7 cellular contexts compared by ENCODE assay signal in the genomic region with DNA sequence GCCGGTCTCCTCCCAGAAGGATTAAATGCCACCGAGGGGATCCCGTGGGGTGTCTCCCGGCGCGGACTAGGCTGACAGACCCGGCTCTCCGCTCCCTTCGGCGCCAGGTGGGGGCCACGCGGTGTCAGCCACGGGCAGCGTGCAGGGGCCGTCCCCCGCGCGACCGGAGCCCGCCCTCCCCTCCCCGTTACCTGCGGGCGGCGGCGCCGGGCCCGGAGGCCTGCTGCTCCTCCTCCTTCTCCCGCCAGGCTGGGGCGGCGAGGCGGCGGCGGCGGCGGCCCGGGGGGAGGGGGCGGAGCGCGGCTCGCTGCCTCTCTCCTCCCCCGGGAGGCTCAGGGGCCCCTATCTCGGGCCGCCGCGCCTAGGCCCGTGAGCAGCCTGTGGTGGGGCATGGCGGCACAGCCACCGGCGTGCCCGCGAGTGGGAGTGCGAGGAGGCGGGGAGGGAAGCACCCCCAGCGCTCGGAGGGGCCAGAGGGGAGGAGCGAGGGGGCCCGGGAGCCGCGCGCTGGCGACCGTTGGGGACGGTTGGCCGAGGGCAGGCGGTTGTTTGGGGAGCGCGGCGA. TPM values are rescaled to one million over a fixed set of nuclear protein-coding genes. Genes with fewer than 3 reads are reported as not detected.
DNase-seq lines count a peak whose midpoint lies in the region; ATAC-seq and TF ChIP-seq lines count a peak whose summit lies in the region.

No MANE protein-coding gene starts in this region.

- peaks cover 38% of the 10 kb centered on the region for H3K4me1 Mint-ChIP-seq in activated CD4-positive, alpha-beta T cell treated with anti-CD3 and anti-CD28 coated beads for 36 hours

- no peaks in the 10 kb centered on the region for H3K9me3 Mint-ChIP-seq in activated CD4-positive, alpha-beta T cell treated with anti-CD3 and anti-CD28 coated beads for 36 hours (ENCODE audit: low read depth)

- POLR2A ChIA-PET in HEK293 (lab: Yijun Ruan, JAX), result no interaction called here
- POLR2A ChIA-PET in activated CD4-positive, alpha-beta T cell treated with anti-CD3 and anti-CD28 coated beads for 36 hours (lab: Charles Lee), result no interaction called here

- TF ChIP-seq RAD21 in liver (IDR thresholded peaks at IDR 0.05), result no peak

- intact Hi-C loops in activated CD4-positive, alpha-beta T cell treated with anti-CD3 and anti-CD28 coated beads for 36 hours (cut with DNase I, micrococcal nuclease), result loop anchor here (1.0 to 10.0 kb wide), 7 partner anchors 245 to 1039 kb away; a partner anchor contains a TSS

- H3K4me1 ChIP-seq in HEK293 (ENCODE audit: control insufficient read depth, insufficient read depth, low read length), result no peaks in the 10 kb centered on the region
- H3K4me1 ChIP-seq in liver (ENCODE audit: control insufficient read depth in 4 of 4, insufficient read depth in 4 of 4, low read length in 3 of 4), result peaks cover 6 to 41% (median 29%) of the 10 kb centered on the region in 4 donors

- peak overlapping the region; percentile 83 to 86 for H3K9ac ChIP-seq in liver (ENCODE audit: low read depth in 1 of 2, low read length in 2 of 2)

- TF ChIP-seq CTCF in HEK293 (tag by site-specific recombination; IDR thresholded peaks at IDR 0.05) (no peak), liver (IDR thresholded peaks at IDR 0.05; ENCODE audit: low read depth, low read length, missing input control) (no peak)

- CTCF ChIA-PET in HEK293 (lab: Yijun Ruan, JAX), result no interaction called here
- CTCF ChIA-PET in activated CD4-positive, alpha-beta T cell treated with anti-CD3 and anti-CD28 coated beads for 36 hours (lab: Charles Lee), result no interaction called here

- peak overlapping the region; percentile 83 for H3K4me3 Mint-ChIP-seq in activated CD4-positive, alpha-beta T cell treated with anti-CD3 and anti-CD28 coated beads for 36 hours

- H3K27ac ChIP-seq in HEK293 (ENCODE audit: extremely low read depth, low read depth, low read length), result peak overlapping the region; percentile 90
- H3K27ac ChIP-seq in cingulate gyrus (ENCODE audit: low read depth, low read length), result peak overlapping the region; percentile 75
- peak overlapping the region; percentile 87 to 95 for H3K27ac ChIP-seq in liver (ENCODE audit: low read depth in 1 of 2, low read length in 2 of 2)

- H3K36me3 ChIP-seq in HEK293 (ENCODE audit: control insufficient read depth in 2 of 2, insufficient read depth in 1 of 2, low read length in 2 of 2), result peaks cover 0 to 3% of the 10 kb centered on the region in 2 experiments; a peak in 1 of 3 replicates
- H3K36me3 ChIP-seq in liver (ENCODE audit: control insufficient read depth in 4 of 4, insufficient read depth in 3 of 4, low read depth in 1 of 4, low read length in 3 of 4), result no peaks in the 10 kb centered on the region

- DNase-seq in NCI-H1092 (lab: John Stamatoyannopoulos, UW), result peak; percentile 70
- DNase-seq in activated CD4-positive, alpha-beta T cell treated with anti-CD3 and anti-CD28 coated beads for 36 hours, result peak; percentile 79
- DNase-seq in stimulated activated CD4-positive, alpha-beta T cell treated with anti-CD3 and anti-CD28 coated beads, Interleukin-4, amount 100 ng/mL, for 24 hours, result peak; percentile 61

- under 1% methylated on average over 67 of the region's 68 CpGs for WGBS in liver

- peak; percentile 22 for ATAC-seq in GM18499 (IDR thresholded peaks at IDR 0.05; ENCODE audit: insufficient read depth, unreplicated experiment)
- ATAC-seq in activated CD4-positive, alpha-beta T cell treated with anti-CD3 and anti-CD28 coated beads for 36 hours, result peak; percentile 64

- H3K27me3 ChIP-seq in liver (ENCODE audit: control insufficient read depth in 4 of 4, insufficient read depth in 4 of 4, low read length in 3 of 4), result no peaks in the 10 kb centered on the region

- H3K4me3 ChIP-seq in HEK293 (ENCODE audit: low read depth, low read length) (peak overlapping the region; percentile 74), liver (ENCODE audit: low read depth in 1 of 3, low read length in 3 of 3) (peak overlapping the region; percentile 67 to 87 (median 71))

- peaks cover 5% of the 10 kb centered on the region for H3K36me3 Mint-ChIP-seq in activated CD4-positive, alpha-beta T cell treated with anti-CD3 and anti-CD28 coated beads for 36 hours (ENCODE audit: low read depth)

- H3K27ac Mint-ChIP-seq in activated CD4-positive, alpha-beta T cell treated with anti-CD3 and anti-CD28 coated beads for 36 hours, result peak overlapping the region; percentile 95

- H3K9me3 ChIP-seq in HEK293 (ENCODE audit: control insufficient read depth, insufficient read depth, low read depth, low read length) (no peaks in the 10 kb centered on the region), liver (ENCODE audit: control insufficient read depth in 4 of 4, low read length in 3 of 4) (no peaks in the 10 kb centered on the region)

- H3K27me3 Mint-ChIP-seq in activated CD4-positive, alpha-beta T cell treated with anti-CD3 and anti-CD28 coated beads for 36 hours, result no peaks in the 10 kb centered on the region

TF ChIP-seq in HEK293, 187 proteins besides CTCF, POLR2A, EP300 and RAD21 (continues in another document):
- TF ChIP-seq, protein P1, sequence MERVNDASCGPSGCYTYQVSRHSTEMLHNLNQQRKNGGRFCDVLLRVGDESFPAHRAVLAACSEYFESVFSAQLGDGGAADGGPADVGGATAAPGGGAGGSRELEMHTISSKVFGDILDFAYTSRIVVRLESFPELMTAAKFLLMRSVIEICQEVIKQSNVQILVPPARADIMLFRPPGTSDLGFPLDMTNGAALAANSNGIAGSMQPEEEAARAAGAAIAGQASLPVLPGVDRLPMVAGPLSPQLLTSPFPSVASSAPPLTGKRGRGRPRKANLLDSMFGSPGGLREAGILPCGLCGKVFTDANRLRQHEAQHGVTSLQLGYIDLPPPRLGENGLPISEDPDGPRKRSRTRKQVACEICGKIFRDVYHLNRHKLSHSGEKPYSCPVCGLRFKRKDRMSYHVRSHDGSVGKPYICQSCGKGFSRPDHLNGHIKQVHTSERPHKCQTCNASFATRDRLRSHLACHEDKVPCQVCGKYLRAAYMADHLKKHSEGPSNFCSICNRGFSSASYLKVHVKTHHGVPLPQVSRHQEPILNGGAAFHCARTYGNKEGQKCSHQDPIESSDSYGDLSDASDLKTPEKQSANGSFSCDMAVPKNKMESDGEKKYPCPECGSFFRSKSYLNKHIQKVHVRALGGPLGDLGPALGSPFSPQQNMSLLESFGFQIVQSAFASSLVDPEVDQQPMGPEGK (tag by site-specific recombination; IDR thresholded peaks at IDR 0.05), result peak; percentile 65
- TF ChIP-seq ZNF510 (tag by site-specific recombination; IDR thresholded peaks at IDR 0.05; ENCODE audit: insufficient replicate concordance) (no peak), HOXD13 (CRISPR knock-in tag; IDR thresholded peaks at IDR 0.05; ENCODE audit: borderline replicate concordance) (no peak), EGR2 (tag by site-specific recombination; IDR thresholded peaks at IDR 0.05; ENCODE audit: low read depth) (no peak), GLI4 (tag by site-specific recombination; IDR thresholded peaks at IDR 0.05) (no peak)
- TF ChIP-seq, protein P2, sequence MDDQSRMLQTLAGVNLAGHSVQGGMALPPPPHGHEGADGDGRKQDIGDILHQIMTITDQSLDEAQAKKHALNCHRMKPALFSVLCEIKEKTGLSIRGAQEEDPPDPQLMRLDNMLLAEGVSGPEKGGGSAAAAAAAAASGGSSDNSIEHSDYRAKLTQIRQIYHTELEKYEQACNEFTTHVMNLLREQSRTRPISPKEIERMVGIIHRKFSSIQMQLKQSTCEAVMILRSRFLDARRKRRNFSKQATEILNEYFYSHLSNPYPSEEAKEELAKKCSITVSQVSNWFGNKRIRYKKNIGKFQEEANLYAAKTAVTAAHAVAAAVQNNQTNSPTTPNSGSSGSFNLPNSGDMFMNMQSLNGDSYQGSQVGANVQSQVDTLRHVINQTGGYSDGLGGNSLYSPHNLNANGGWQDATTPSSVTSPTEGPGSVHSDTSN (CRISPR knock-in tag; IDR thresholded peaks at IDR 0.05), result 0 out of 2 replicates have a peak, but pooled peaks have one; percentile 40

TF ChIP-seq in liver, 16 proteins besides CTCF, POLR2A, EP300 and RAD21 (continues in another document):
- no peak for TF ChIP-seq HNF4G (IDR thresholded peaks at IDR 0.05)
- no peak for TF ChIP-seq RXRA (IDR thresholded peaks at IDR 0.05)
- no peak for TF ChIP-seq YY1 (IDR thresholded peaks at IDR 0.05)
- no peak for TF ChIP-seq TAF1 (conservative IDR thresholded peaks at IDR 0.05)
- no peak for TF ChIP-seq FOXA2 (IDR thresholded peaks at IDR 0.05)
- TF ChIP-seq, protein P3, sequence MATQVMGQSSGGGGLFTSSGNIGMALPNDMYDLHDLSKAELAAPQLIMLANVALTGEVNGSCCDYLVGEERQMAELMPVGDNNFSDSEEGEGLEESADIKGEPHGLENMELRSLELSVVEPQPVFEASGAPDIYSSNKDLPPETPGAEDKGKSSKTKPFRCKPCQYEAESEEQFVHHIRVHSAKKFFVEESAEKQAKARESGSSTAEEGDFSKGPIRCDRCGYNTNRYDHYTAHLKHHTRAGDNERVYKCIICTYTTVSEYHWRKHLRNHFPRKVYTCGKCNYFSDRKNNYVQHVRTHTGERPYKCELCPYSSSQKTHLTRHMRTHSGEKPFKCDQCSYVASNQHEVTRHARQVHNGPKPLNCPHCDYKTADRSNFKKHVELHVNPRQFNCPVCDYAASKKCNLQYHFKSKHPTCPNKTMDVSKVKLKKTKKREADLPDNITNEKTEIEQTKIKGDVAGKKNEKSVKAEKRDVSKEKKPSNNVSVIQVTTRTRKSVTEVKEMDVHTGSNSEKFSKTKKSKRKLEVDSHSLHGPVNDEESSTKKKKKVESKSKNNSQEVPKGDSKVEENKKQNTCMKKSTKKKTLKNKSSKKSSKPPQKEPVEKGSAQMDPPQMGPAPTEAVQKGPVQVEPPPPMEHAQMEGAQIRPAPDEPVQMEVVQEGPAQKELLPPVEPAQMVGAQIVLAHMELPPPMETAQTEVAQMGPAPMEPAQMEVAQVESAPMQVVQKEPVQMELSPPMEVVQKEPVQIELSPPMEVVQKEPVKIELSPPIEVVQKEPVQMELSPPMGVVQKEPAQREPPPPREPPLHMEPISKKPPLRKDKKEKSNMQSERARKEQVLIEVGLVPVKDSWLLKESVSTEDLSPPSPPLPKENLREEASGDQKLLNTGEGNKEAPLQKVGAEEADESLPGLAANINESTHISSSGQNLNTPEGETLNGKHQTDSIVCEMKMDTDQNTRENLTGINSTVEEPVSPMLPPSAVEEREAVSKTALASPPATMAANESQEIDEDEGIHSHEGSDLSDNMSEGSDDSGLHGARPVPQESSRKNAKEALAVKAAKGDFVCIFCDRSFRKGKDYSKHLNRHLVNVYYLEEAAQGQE (IDR thresholded peaks at IDR 0.05), result no peak
- TF ChIP-seq NR2F2 (IDR thresholded peaks at IDR 0.05), result no peak

RNA-seq across cellular contexts. Expression of a gene that starts 0.5 kb away (rescaled TPM):
- total RNA-seq in activated CD4-positive, alpha-beta T cell treated with anti-CD3 and anti-CD28 coated beads for 36 hours, result 10 to 100 TPM; 38.2 to 49.4 TPM
- total RNA-seq in liver, result 10 to 100 TPM; 24.2 to 33.9 TPM
- polyA plus RNA-seq in liver, result 1 to 10 TPM; 4.7 to 9.8 TPM

Comparison
In these comparisons a context has a peak if more than half of its experiments do, and no peak if none do; other contexts are left out.
1. Peak in every context shown above with its lines: DNase-seq, ATAC-seq, H3K4me3 ChIP-seq and H3K27ac ChIP-seq.